Comparison of ENCODE assay signal across 23 cellular contexts in genomic region chr2:7190587-7191320, GRCh38.
A peak's percentile ranks its signal among the peaks of the same experiment; 100 is the strongest.
DNase-seq lines count a peak whose midpoint lies in the region; ATAC-seq and TF ChIP-seq lines count a peak whose summit lies in the region.
"Had no signal": no experiment of that assay in that cellular context is flagged by ENCODE, and none has a peak within 500 bp of the region (broad histone marks: within the 10 kb centered on the region; RNA-seq: fewer than 3 reads in every experiment).

No MANE protein-coding gene starts in this region.

- no peak overlapping the region for H2BK120ac ChIP-seq in neuronal stem cell (ENCODE audit: low read depth, low read length)

- no peaks in the 10 kb centered on the region for H3K36me3 ChIP-seq in HUES48 (ENCODE audit: control insufficient read depth, insufficient read depth, low read length)
- no peaks in the 10 kb centered on the region for H3K36me3 ChIP-seq in neuronal stem cell (replicated peaks in 1 of 2; ENCODE audit: control insufficient read depth in 2 of 2, insufficient read depth in 2 of 2, low read length in 2 of 2)
- H3K36me3 ChIP-seq in MM.1S (replicated peaks; ENCODE audit: insufficient read depth, low read length): no peaks in the 10 kb centered on the region
- H3K36me3 ChIP-seq: left ventricle myocardium inferior, prostate gland, thoracic aorta, WERI-Rb-1 had no signal

- no peak overlapping the region for H3K4ac ChIP-seq in neuronal stem cell (ENCODE audit: low read length)

- H3K23ac ChIP-seq in neuronal stem cell (ENCODE audit: low read depth, low read length, poor library complexity): no peak overlapping the region

- peaks cover 1% of the 10 kb centered on the region for H3K27me3 Mint-ChIP-seq in activated CD4-positive, alpha-beta memory T cell treated with anti-CD3 and anti-CD28 coated beads for 36 hours
- H3K27me3 Mint-ChIP-seq in activated CD4-positive, alpha-beta memory T cell treated with anti-CD3 and anti-CD28 coated beads, Interleukin-2, amount 10 ng/mL, durations not matched to agents 7 days and 5 days: no peaks in the 10 kb centered on the region

- no peaks in the 10 kb centered on the region for H3K79me2 ChIP-seq in MM.1S (ENCODE audit: low read length)

- H4K20me1 ChIP-seq in MM.1S (ENCODE audit: insufficient read depth, low read length): no peaks in the 10 kb centered on the region

- POLR2A ChIA-PET in activated CD4-positive, alpha-beta memory T cell treated with anti-CD3 and anti-CD28 coated beads for 36 hours (lab: Charles Lee): interaction anchor here (0.6 kb wide), 1 partner anchor 188 kb away, joined by 3 read pairs; no protein-coding TSS in a partner anchor
- POLR2A ChIA-PET in activated CD4-positive, alpha-beta memory T cell treated with anti-CD3 and anti-CD28 coated beads, Interleukin-2, amount 10 ng/mL, durations not matched to agents 7 days and 5 days (lab: Charles Lee): no interaction called here

- H2BK5ac ChIP-seq in neuronal stem cell (ENCODE audit: low read length): no peak overlapping the region

- H2AFZ ChIP-seq in neuronal stem cell (ENCODE audit: low read length): peak overlapping the region; percentile 5
- H2AFZ ChIP-seq in MM.1S (ENCODE audit: low read length): no peak overlapping the region

- WGBS in neuronal stem cell (ENCODE audit: extremely low coverage in 2 of 2, insufficient read length in 2 of 2, insufficient replicate concordance in 1 of 2), 2 donors: no CpG with 5 or more reads among the region's 5 CpGs

- no peaks in the 10 kb centered on the region for H3K36me3 Mint-ChIP-seq in activated CD4-positive, alpha-beta memory T cell treated with anti-CD3 and anti-CD28 coated beads for 36 hours
- H3K36me3 Mint-ChIP-seq in activated CD4-positive, alpha-beta memory T cell treated with anti-CD3 and anti-CD28 coated beads, Interleukin-2, amount 10 ng/mL, durations not matched to agents 7 days and 5 days (ENCODE audit: low read depth): no peaks in the 10 kb centered on the region
- H3K36me3 Mint-ChIP-seq: CD8-positive, alpha-beta T cell had no signal

- H4K8ac ChIP-seq in neuronal stem cell (ENCODE audit: low read depth, low read length): no peak overlapping the region

- TF ChIP-seq CTCF in astrocyte of the spinal cord (IDR thresholded peaks at IDR 0.05; ENCODE audit: low read depth, low read length) (no peak), MM.1S (IDR thresholded peaks at IDR 0.05; ENCODE audit: low read length) (no peak)

- H3K9me3 Mint-ChIP-seq in activated CD4-positive, alpha-beta memory T cell treated with anti-CD3 and anti-CD28 coated beads for 36 hours: no peaks in the 10 kb centered on the region
- no peaks in the 10 kb centered on the region for H3K9me3 Mint-ChIP-seq in activated CD4-positive, alpha-beta memory T cell treated with anti-CD3 and anti-CD28 coated beads, Interleukin-2, amount 10 ng/mL, durations not matched to agents 7 days and 5 days
- H3K9me3 Mint-ChIP-seq: CD8-positive, alpha-beta T cell had no signal

- no peak for ATAC-seq in GM21717 (IDR thresholded peaks at IDR 0.05; ENCODE audit: unreplicated experiment)
- ATAC-seq: CD8-positive, alpha-beta T cell; Panc1 had no signal

- no peak overlapping the region for H3K4me3 ChIP-seq in HUES48 (ENCODE audit: low read depth, low read length)
- no peak overlapping the region for H3K4me3 ChIP-seq in astrocyte of the spinal cord (ENCODE audit: low read depth, low read length)
- no peak overlapping the region for H3K4me3 ChIP-seq in neuronal stem cell (ENCODE audit: low read length in 2 of 2)
- no peak overlapping the region for H3K4me3 ChIP-seq in MM.1S (ENCODE audit: low read length)
- H3K4me3 ChIP-seq: coronary artery, left ventricle myocardium inferior, prostate gland, thoracic aorta had no signal

- peak; percentile 12 for DNase-seq in activated CD4-positive, alpha-beta memory T cell treated with anti-CD3 and anti-CD28 coated beads for 36 hours
- no peak for DNase-seq in activated CD4-positive, alpha-beta memory T cell treated with anti-CD3 and anti-CD28 coated beads, Interleukin-2, amount 10 ng/mL, durations not matched to agents 7 days and 5 days
- DNase-seq in astrocyte of the spinal cord (ENCODE audit: low read depth, low spot score) (peak; percentile 9), neuronal stem cell (ENCODE audit: low spot score) (no peak), MM.1S (no peak)
- DNase-seq in stimulated activated naive CD4-positive, alpha-beta T cell treated with Interleukin-2 at 50 U/mL for 16 hours (lab: John Stamatoyannopoulos, UW): no peak
- DNase-seq: ACHN; aorta; CD8-positive, alpha-beta T cell; hypothalamus; left ventricle myocardium inferior; NCI-H1694 treated with DMSO at 0.1 percent for 48 hours; NCI-H510A treated with DMSO at 0.1 percent for 48 hours; SW 1271; WERI-Rb-1 had no signal

- in situ Hi-C loops in astrocyte of the spinal cord (cut with HindIII; ENCODE audit: low sequenced_read_pairs): no loop called here

- H3K27ac ChIP-seq in HUES48 (ENCODE audit: low read depth, low read length) (peak overlapping the region; percentile 21), neuronal stem cell (replicated peaks; ENCODE audit: low read length) (no peak overlapping the region), MM.1S (ENCODE audit: low read length) (no peak overlapping the region)
- H3K27ac ChIP-seq: coronary artery, HL-60, KMS-11, left ventricle myocardium inferior, prostate gland, thoracic aorta, WERI-Rb-1 had no signal

- no peaks in the 10 kb centered on the region for H3F3A ChIP-seq in MM.1S (ENCODE audit: insufficient read depth, low read length)

- H4K91ac ChIP-seq in neuronal stem cell (ENCODE audit: low read depth, low read length, poor library complexity): no peak overlapping the region

- intact Hi-C loops in activated CD4-positive, alpha-beta memory T cell treated with anti-CD3 and anti-CD28 coated beads for 36 hours (cut with micrococcal nuclease): no loop called here

- no peak overlapping the region for H3K18ac ChIP-seq in neuronal stem cell (ENCODE audit: low read length)

- H3K4me1 Mint-ChIP-seq in activated CD4-positive, alpha-beta memory T cell treated with anti-CD3 and anti-CD28 coated beads for 36 hours (ENCODE audit: low read depth): peaks cover 6% of the 10 kb centered on the region
- H3K4me1 Mint-ChIP-seq in activated CD4-positive, alpha-beta memory T cell treated with anti-CD3 and anti-CD28 coated beads, Interleukin-2, amount 10 ng/mL, durations not matched to agents 7 days and 5 days: no peaks in the 10 kb centered on the region

- no peak overlapping the region for H3K14ac ChIP-seq in neuronal stem cell (ENCODE audit: low read length)

- H3K27me3 ChIP-seq in HUES48 (ENCODE audit: control insufficient read depth, insufficient read depth, low read length) (no peaks in the 10 kb centered on the region), neuronal stem cell (ENCODE audit: control insufficient read depth in 3 of 3, insufficient read depth in 3 of 3, low read depth in 1 of 3, low read length in 3 of 3) (peaks cover 0 to 4% (median 0%) of the 10 kb centered on the region in 3 experiments), MM.1S (replicated peaks; ENCODE audit: insufficient read depth, low read length) (no peaks in the 10 kb centered on the region)

- H2BK12ac ChIP-seq in neuronal stem cell (ENCODE audit: low read length): no peak overlapping the region

- H3K27ac Mint-ChIP-seq in activated CD4-positive, alpha-beta memory T cell treated with anti-CD3 and anti-CD28 coated beads for 36 hours: no peak overlapping the region
- H3K27ac Mint-ChIP-seq in activated CD4-positive, alpha-beta memory T cell treated with anti-CD3 and anti-CD28 coated beads, Interleukin-2, amount 10 ng/mL, durations not matched to agents 7 days and 5 days: no peak overlapping the region
- H3K27ac Mint-ChIP-seq: CD8-positive, alpha-beta T cell had no signal

- no peaks in the 10 kb centered on the region for H3K9me3 ChIP-seq in HUES48 (ENCODE audit: control insufficient read depth, insufficient read depth, low read length)
- no peaks in the 10 kb centered on the region for H3K9me3 ChIP-seq in neuronal stem cell (replicated peaks in 1 of 2; ENCODE audit: control insufficient read depth in 2 of 2, insufficient read depth in 1 of 2, low read depth in 1 of 2, low read length in 2 of 2)
- H3K9me3 ChIP-seq in MM.1S (replicated peaks; ENCODE audit: insufficient read depth, low read length): no peaks in the 10 kb centered on the region; the same call in 1 of the 2 replicates
- H3K9me3 ChIP-seq: left ventricle myocardium inferior, prostate gland, thoracic aorta had no signal

- H3K9ac ChIP-seq in HUES48 (ENCODE audit: low read depth, low read length) (no peak overlapping the region), neuronal stem cell (ENCODE audit: low read depth, low read length, poor library complexity) (no peak overlapping the region), MM.1S (ENCODE audit: low read length) (no peak overlapping the region)
- H3K9ac ChIP-seq: KMS-11 had no signal

- no peak overlapping the region for H2AK5ac ChIP-seq in neuronal stem cell (ENCODE audit: low read depth, low read length)

- H3K4me1 ChIP-seq in HUES48 (ENCODE audit: control insufficient read depth, insufficient read depth, low read length): peaks cover 17% of the 10 kb centered on the region
- H3K4me1 ChIP-seq in neuronal stem cell (ENCODE audit: control insufficient read depth in 2 of 2, insufficient read depth in 1 of 2, low read depth in 1 of 2, low read length in 2 of 2): peaks cover 12 to 13% of the 10 kb centered on the region in 2 donors
- H3K4me1 ChIP-seq in MM.1S (ENCODE audit: low read length): no peaks in the 10 kb centered on the region
- H3K4me1 ChIP-seq: left ventricle myocardium inferior, prostate gland had no signal

- H2BK15ac ChIP-seq in neuronal stem cell (ENCODE audit: low read length): no peak overlapping the region

- CTCF ChIA-PET in activated CD4-positive, alpha-beta memory T cell treated with anti-CD3 and anti-CD28 coated beads for 36 hours (lab: Charles Lee): interaction anchor here (0.6 to 2.5 kb wide), 4 partner anchors 13 to 371 kb away, joined by 3 to 9 read pairs (median 3); no protein-coding TSS in a partner anchor
- CTCF ChIA-PET in activated CD4-positive, alpha-beta memory T cell treated with anti-CD3 and anti-CD28 coated beads, Interleukin-2, amount 10 ng/mL, durations not matched to agents 7 days and 5 days (lab: Charles Lee): no interaction called here

- H3K9me2 ChIP-seq in MM.1S (replicated peaks; ENCODE audit: insufficient read depth, low read length): no peaks in the 10 kb centered on the region

- H3K4me2 ChIP-seq in neuronal stem cell (ENCODE audit: insufficient read depth, low read length, poor library complexity, severe bottlenecking) (no peak overlapping the region), MM.1S (ENCODE audit: low read depth, low read length) (no peak overlapping the region)
- H3K4me2 ChIP-seq: KMS-11 had no signal

- no peaks in the 10 kb centered on the region for H3K79me1 ChIP-seq in neuronal stem cell (ENCODE audit: low read depth, low read length)

- no peak overlapping the region for H3K4me3 Mint-ChIP-seq in activated CD4-positive, alpha-beta memory T cell treated with anti-CD3 and anti-CD28 coated beads for 36 hours
- no peak overlapping the region for H3K4me3 Mint-ChIP-seq in activated CD4-positive, alpha-beta memory T cell treated with anti-CD3 and anti-CD28 coated beads, Interleukin-2, amount 10 ng/mL, durations not matched to agents 7 days and 5 days
- H3K4me3 Mint-ChIP-seq: CD8-positive, alpha-beta T cell had no signal

Comparison
In these comparisons a context has a peak if more than half of its experiments do, and no peak if none do; other contexts are left out.
1. DNase-seq: peak in activated CD4-positive, alpha-beta memory T cell treated with anti-CD3 and anti-CD28 coated beads for 36 hours (single experiment) and astrocyte of the spinal cord (single experiment); none in activated CD4-positive, alpha-beta memory T cell treated with anti-CD3 and anti-CD28 coated beads, Interleukin-2, amount 10 ng/mL, durations not matched to agents 7 days and 5 days (single experiment), neuronal stem cell (single experiment), MM.1S (single experiment) and stimulated activated naive CD4-positive, alpha-beta T cell treated with Interleukin-2 at 50 U/mL for 16 hours (single experiment).